In genomic region chr3:39062180-39062579, GRCh38 we compare ENCODE assay signal across 19 cellular contexts. TPM values are rescaled to one million over a fixed set of nuclear protein-coding genes. Genes with fewer than 3 reads are reported as not detected.
DNase-seq lines count a peak whose midpoint lies in the region; ATAC-seq and TF ChIP-seq lines count a peak whose summit lies in the region.
"Had no signal": no experiment of that assay in that cellular context is flagged by ENCODE, and none has a peak within 500 bp of the region (broad histone marks: within the 10 kb centered on the region; RNA-seq: fewer than 3 reads in every experiment).

No MANE protein-coding gene starts in this region.

- H3K27ac ChIP-seq in brain microvascular endothelial cell: no peak overlapping the region

- no peak for TF ChIP-seq CTCF in WTC11 (IDR thresholded peaks at IDR 0.05)
- no peak for TF ChIP-seq CTCF in mucosa of descending colon (IDR thresholded peaks at IDR 0.05)
- TF ChIP-seq CTCF in brain microvascular endothelial cell (IDR thresholded peaks at IDR 0.05; ENCODE audit: low read depth, low read length, missing control alignments): no peak

- H3K36me3 ChIP-seq in mucosa of descending colon (ENCODE audit: low read depth): no peaks in the 10 kb centered on the region
- H3K36me3 ChIP-seq in brain microvascular endothelial cell (replicated peaks): peaks cover 5% of the 10 kb centered on the region
- no peaks in the 10 kb centered on the region; the same call in 1 of the 2 replicates for H3K36me3 ChIP-seq in HAP-1 (replicated peaks)

- H3K4me3 ChIP-seq in mucosa of descending colon (no peak overlapping the region), brain microvascular endothelial cell (ENCODE audit: low read depth, low read length) (no peak overlapping the region), HAP-1 (no peak overlapping the region)
- H3K4me3 ChIP-seq: GM23338 had no signal

- peak overlapping the region; percentile 40 for H3K27ac Mint-ChIP-seq in activated T-cell treated with anti-CD3 and anti-CD28 coated beads, Interleukin-2, amount 50 U/mL, for 72 hours
- peak overlapping the region; percentile 73; the same call in 1 of the 2 replicates for H3K27ac Mint-ChIP-seq in WTC11
- H3K27ac Mint-ChIP-seq in stimulated activated naive B cell treated with anti-CD40 and anti-IgM and Interleukin-4, amounts not matched to agents 10 μg/mL and 1 μg/mL and 100 μg/mL, for 72 hours: peak overlapping the region; percentile 26
- H3K27ac Mint-ChIP-seq: CD14-positive monocyte, GM23338 had no signal

- intact Hi-C loops in mucosa of descending colon (cut with DNase I, micrococcal nuclease): no loop called here

- CTCF ChIA-PET in WTC11 (lab: Charles Lee): no interaction called here

- ATAC-seq in activated T-cell treated with anti-CD3 and anti-CD28 coated beads, Interleukin-2, amount 50 U/mL, for 72 hours (replicated peaks in 1 of 2): no peak
- ATAC-seq in activated T-cell treated with anti-CD3 and anti-CD28 coated beads, Interleukin-2, amount 50 U/mL, for 4 hours: no peak
- ATAC-seq in WTC11 (no peak), mucosa of descending colon (peak; percentile 58)
- ATAC-seq in stimulated activated naive B cell treated with anti-CD40 and anti-IgM and Interleukin-4, amounts not matched to agents 10 μg/mL and 1 μg/mL and 100 μg/mL, for 72 hours (replicated peaks): no peak
- ATAC-seq: GM23338, Panc1, Right ventricle myocardium inferior had no signal

- POLR2A ChIA-PET in WTC11 (lab: Charles Lee): no interaction called here

- peaks cover 16% of the 10 kb centered on the region for H3K4me1 Mint-ChIP-seq in activated T-cell treated with anti-CD3 and anti-CD28 coated beads, Interleukin-2, amount 50 U/mL, for 72 hours (ENCODE audit: low read depth)
- peaks cover 33% of the 10 kb centered on the region for H3K4me1 Mint-ChIP-seq in activated T-cell treated with anti-CD3 and anti-CD28 coated beads, Interleukin-2, amount 50 U/mL, for 4 hours (ENCODE audit: low read depth)
- H3K4me1 Mint-ChIP-seq in WTC11: peaks cover 9% of the 10 kb centered on the region
- peaks cover 19 to 45% of the 10 kb centered on the region in 2 donors for H3K4me1 Mint-ChIP-seq in stimulated activated naive B cell treated with anti-CD40 and anti-IgM and Interleukin-4, amounts not matched to agents 10 μg/mL and 1 μg/mL and 100 μg/mL, for 72 hours
- H3K4me1 Mint-ChIP-seq: GM23338 had no signal

- H3K9me3 ChIP-seq in mucosa of descending colon: no peaks in the 10 kb centered on the region
- H3K9me3 ChIP-seq in HAP-1: no peaks in the 10 kb centered on the region

- no peaks in the 10 kb centered on the region for H3K9me3 Mint-ChIP-seq in activated T-cell treated with anti-CD3 and anti-CD28 coated beads, Interleukin-2, amount 50 U/mL, for 72 hours
- H3K9me3 Mint-ChIP-seq in activated T-cell treated with anti-CD3 and anti-CD28 coated beads, Interleukin-2, amount 50 U/mL, for 4 hours: no peaks in the 10 kb centered on the region
- H3K9me3 Mint-ChIP-seq in WTC11: no peaks in the 10 kb centered on the region
- H3K9me3 Mint-ChIP-seq in stimulated activated naive B cell treated with anti-CD40 and anti-IgM and Interleukin-4, amounts not matched to agents 10 μg/mL and 1 μg/mL and 100 μg/mL, for 72 hours: no peaks in the 10 kb centered on the region
- H3K9me3 Mint-ChIP-seq: GM23338 had no signal

- no peaks in the 10 kb centered on the region for H3K27me3 Mint-ChIP-seq in activated T-cell treated with anti-CD3 and anti-CD28 coated beads, Interleukin-2, amount 50 U/mL, for 72 hours (ENCODE audit: low read depth)
- no peaks in the 10 kb centered on the region for H3K27me3 Mint-ChIP-seq in activated T-cell treated with anti-CD3 and anti-CD28 coated beads, Interleukin-2, amount 50 U/mL, for 4 hours (ENCODE audit: low read depth)
- no peaks in the 10 kb centered on the region for H3K27me3 Mint-ChIP-seq in WTC11 (ENCODE audit: low read depth)
- no peaks in the 10 kb centered on the region for H3K27me3 Mint-ChIP-seq in stimulated activated naive B cell treated with anti-CD40 and anti-IgM and Interleukin-4, amounts not matched to agents 10 μg/mL and 1 μg/mL and 100 μg/mL, for 72 hours

- H3K4me1 ChIP-seq in mucosa of descending colon (ENCODE audit: low read depth): peaks cover 6% of the 10 kb centered on the region
- H3K4me1 ChIP-seq in HAP-1: no peaks in the 10 kb centered on the region

- H3K27me3 ChIP-seq in brain microvascular endothelial cell (replicated peaks) (no peaks in the 10 kb centered on the region), HAP-1 (ENCODE audit: low read depth) (no peaks in the 10 kb centered on the region)

- DNase-seq in activated T-cell treated with anti-CD3 and anti-CD28 coated beads, Interleukin-2, amount 50 U/mL, for 72 hours: no peak
- no peak for DNase-seq in activated T-cell treated with anti-CD3 and anti-CD28 coated beads, Interleukin-2, amount 50 U/mL, for 4 hours
- DNase-seq in WTC11 (ENCODE audit: low spot score): no peak
- DNase-seq in mucosa of descending colon: peak in 1 of 3 donors; percentile 71
- no peak for DNase-seq in stimulated activated naive B cell treated with anti-CD40 and anti-IgM and Interleukin-4, amounts not matched to agents 10 μg/mL and 1 μg/mL and 100 μg/mL, for 72 hours
- DNase-seq in brain microvascular endothelial cell: no peak
- DNase-seq in T-helper 2 cell: no peak
- DNase-seq in HAP-1 (ENCODE audit: low spot score in 2 of 2): no peak
- DNase-seq: DMS79 treated with DMSO at 0.1 percent for 48 hours, KG1, NCI-H1092, NCI-H2107, NCI-H446 treated with DMSO at 0.1 percent for 48 hours, NCI-H748 treated with DMSO at 0.1 percent for 48 hours had no signal

- in situ Hi-C loops in brain microvascular endothelial cell (cut with HindIII; ENCODE audit: low pct_ligation_motif_present, low sequenced_read_pairs) (no loop called here), HAP-1 (cut with MboI; ENCODE audit: low sequenced_read_pairs) (no loop called here)

- H3K36me3 Mint-ChIP-seq in activated T-cell treated with anti-CD3 and anti-CD28 coated beads, Interleukin-2, amount 50 U/mL, for 72 hours (ENCODE audit: insufficient read depth in 2 of 2): peaks cover 5 to 8% of the 10 kb centered on the region in 2 donors
- peaks cover 29% of the 10 kb centered on the region for H3K36me3 Mint-ChIP-seq in activated T-cell treated with anti-CD3 and anti-CD28 coated beads, Interleukin-2, amount 50 U/mL, for 4 hours (ENCODE audit: insufficient read depth)
- H3K36me3 Mint-ChIP-seq in WTC11: no peaks in the 10 kb centered on the region; the same call in 1 of the 2 replicates
- H3K36me3 Mint-ChIP-seq in stimulated activated naive B cell treated with anti-CD40 and anti-IgM and Interleukin-4, amounts not matched to agents 10 μg/mL and 1 μg/mL and 100 μg/mL, for 72 hours: peaks cover 10 to 18% of the 10 kb centered on the region in 2 donors

- H3K4me3 Mint-ChIP-seq in activated T-cell treated with anti-CD3 and anti-CD28 coated beads, Interleukin-2, amount 50 U/mL, for 72 hours: peak overlapping the region in 1 of 2 donors; percentile 2
- no peak overlapping the region for H3K4me3 Mint-ChIP-seq in activated T-cell treated with anti-CD3 and anti-CD28 coated beads, Interleukin-2, amount 50 U/mL, for 4 hours
- no peak overlapping the region for H3K4me3 Mint-ChIP-seq in WTC11
- H3K4me3 Mint-ChIP-seq in stimulated activated naive B cell treated with anti-CD40 and anti-IgM and Interleukin-4, amounts not matched to agents 10 μg/mL and 1 μg/mL and 100 μg/mL, for 72 hours: no peak overlapping the region
- H3K4me3 Mint-ChIP-seq: CD14-positive monocyte, GM23338 had no signal

RNA-seq across cellular contexts. Expression of gene WDR48, which starts 10.4 kb away (rescaled TPM):
- 10 to 100 TPM; 53.3 to 61.0 TPM for total RNA-seq in activated T-cell treated with anti-CD3 and anti-CD28 coated beads, Interleukin-2, amount 50 U/mL, for 72 hours
- total RNA-seq in activated T-cell treated with anti-CD3 and anti-CD28 coated beads, Interleukin-2, amount 50 U/mL, for 4 hours: 10 to 100 TPM; 26.2 to 31.3 (median 29.8) TPM
- 35.5 to 40.9 TPM (median 40.9 TPM) in 3 replicates for total RNA-seq in WTC11 (2021)
- 10 to 100 TPM; 33.0 to 46.8 (median 37.5) TPM for total RNA-seq in mucosa of descending colon

RNA-seq across cellular contexts. Expression of gene SCN11A, which starts 10.4 kb away (rescaled TPM):
- total RNA-seq in activated T-cell treated with anti-CD3 and anti-CD28 coated beads, Interleukin-2, amount 50 U/mL, for 72 hours: under 1 TPM; 0.22 to 0.44 TPM
- total RNA-seq in activated T-cell treated with anti-CD3 and anti-CD28 coated beads, Interleukin-2, amount 50 U/mL, for 4 hours: not detected
- total RNA-seq in WTC11 (2021): 0.13 to 0.27 TPM (median 0.25 TPM) in 3 replicates
- total RNA-seq in mucosa of descending colon: 1 to 10 TPM in 1 of 3 donors, under 1 TPM in 2; 0.23 to 2.1 (median 0.27) TPM
- total RNA-seq: MCF 10A had no signal

RNA-seq across cellular contexts. Expression of gene GORASP1, which starts 45.2 kb away (rescaled TPM):
- 10 to 100 TPM; 20.0 to 24.5 TPM for total RNA-seq in activated T-cell treated with anti-CD3 and anti-CD28 coated beads, Interleukin-2, amount 50 U/mL, for 72 hours
- 10 to 100 TPM; 31.8 to 34.7 (median 33.0) TPM for total RNA-seq in activated T-cell treated with anti-CD3 and anti-CD28 coated beads, Interleukin-2, amount 50 U/mL, for 4 hours
- total RNA-seq in WTC11 (2021) (44.6 to 50.7 TPM (median 47.4 TPM) in 3 replicates), mucosa of descending colon (100 to 1,000 TPM in 1 of 3 donors, 10 to 100 TPM in 2; 93.5 to 122 (median 94.7) TPM)

RNA-seq across cellular contexts. Expression of gene TTC21A, which starts 45.3 kb away (rescaled TPM):
- total RNA-seq in activated T-cell treated with anti-CD3 and anti-CD28 coated beads, Interleukin-2, amount 50 U/mL, for 72 hours: 1 to 10 TPM; 2.0 to 2.2 TPM
- total RNA-seq in activated T-cell treated with anti-CD3 and anti-CD28 coated beads, Interleukin-2, amount 50 U/mL, for 4 hours: 1 to 10 TPM in 2 of 3 donors, under 1 TPM in 1; 0.84 to 1.1 (median 1.0) TPM
- total RNA-seq in WTC11 (2021): 3.8 to 4.6 TPM (median 4.4 TPM) in 3 replicates
- total RNA-seq in mucosa of descending colon: 10 to 100 TPM in 1 of 3 donors, 1 to 10 TPM in 2; 6.2 to 11.1 (median 7.2) TPM
